Comparison of ENCODE assay signal across 12 cellular contexts in the genomic region with DNA sequence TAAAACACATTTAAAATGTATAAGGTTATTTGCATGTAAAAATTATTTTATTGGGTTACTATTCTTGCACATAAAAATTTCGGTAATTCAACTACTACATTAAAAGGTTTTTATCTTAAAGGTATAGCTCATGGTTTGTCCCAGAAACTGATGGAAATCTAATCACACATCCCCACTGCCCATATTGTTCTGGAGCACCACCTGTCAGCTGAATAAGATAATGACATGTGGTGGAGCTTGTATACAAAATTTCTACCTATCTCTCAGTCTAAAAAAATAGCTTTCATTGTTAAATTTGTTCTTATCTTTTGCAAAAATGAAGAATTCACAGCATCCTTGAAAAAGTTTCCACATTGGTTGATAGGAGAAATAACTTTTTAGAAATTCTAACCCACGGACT. TPM values are rescaled to one million over a fixed set of nuclear protein-coding genes. Genes with fewer than 3 reads are reported as not detected.
A peak's percentile ranks its signal among the peaks of the same experiment; 100 is the strongest.
DNase-seq lines count a peak whose midpoint lies in the region; ATAC-seq, FAIRE-seq and TF ChIP-seq lines count a peak whose summit lies in the region.
"Had no signal": no experiment of that assay in that cellular context is flagged by ENCODE, and none has a peak within 500 bp of the region (broad histone marks: within the 10 kb centered on the region; RNA-seq: fewer than 3 reads in every experiment).

No MANE protein-coding gene starts in this region.

- no peaks in the 10 kb centered on the region for H3K27me3 ChIP-seq in Loucy (ENCODE audit: insufficient read depth, low read length, poor library complexity, severe bottlenecking)
- no peaks in the 10 kb centered on the region for H3K27me3 ChIP-seq in GM12878 (replicated peaks in 1 of 2; ENCODE audit: control insufficient read depth in 2 of 2, insufficient read depth in 2 of 2, low read length in 1 of 2)
- H3K27me3 ChIP-seq in neural progenitor cell = no peaks in the 10 kb centered on the region
- H3K27me3 ChIP-seq: cardiac muscle cell, tibial nerve had no signal

- no peak overlapping the region for H3K4me3 ChIP-seq in Loucy (ENCODE audit: low read length, poor library complexity, severe bottlenecking)
- no peak overlapping the region for H3K4me3 ChIP-seq in GM12878
- no peak overlapping the region for H3K4me3 ChIP-seq in neural progenitor cell
- H3K4me3 ChIP-seq: cardiac muscle cell, tibial nerve had no signal

- SMC1A ChIA-PET in GM12878 (lab: Charles Lee; ENCODE audit: uncharacterized antibody, unreplicated experiment) = interaction anchor here (0.8 to 1.6 kb wide), 3 partner anchors 14 to 47 kb away, joined by 3 to 4 read pairs (median 3); no protein-coding TSS in a partner anchor

- H3F3A ChIP-seq in Loucy (ENCODE audit: low read depth) (no peaks in the 10 kb centered on the region), neural progenitor cell (ENCODE audit: low read depth) (no peaks in the 10 kb centered on the region)

- in situ Hi-C loops in GM12878 (cut with MboI) = no loop called here

- no peak overlapping the region for H3K4me2 ChIP-seq in Loucy (ENCODE audit: low read depth, low read length, poor library complexity, severe bottlenecking)
- H3K4me2 ChIP-seq in GM12878 (ENCODE audit: control insufficient read depth, insufficient read depth) = no peak overlapping the region
- no peak overlapping the region for H3K4me2 ChIP-seq in neural progenitor cell

- no peak for TF ChIP-seq EP300 in GM12878 (IDR thresholded peaks at IDR 0.05; ENCODE audit: borderline replicate concordance in 1 of 2, control insufficient read depth in 1 of 2, low read depth in 2 of 2, low read length in 2 of 2)

- no peak overlapping the region for H3K4me3 Mint-ChIP-seq in neural progenitor cell
- no peak overlapping the region for H3K4me3 Mint-ChIP-seq in activated T-cell treated with anti-CD3 and anti-CD28 coated beads, Interleukin-2, amount 50 U/mL, for 72 hours
- H3K4me3 Mint-ChIP-seq in activated naive CD4-positive, alpha-beta T cell treated with anti-CD3 and anti-CD28 coated beads, Interleukin-2, amount 10 ng/mL, durations not matched to agents 7 days and 5 days = no peak overlapping the region
- H3K4me3 Mint-ChIP-seq: immature natural killer cell had no signal

- no peaks in the 10 kb centered on the region for H3K9me3 Mint-ChIP-seq in neural progenitor cell
- H3K9me3 Mint-ChIP-seq in activated T-cell treated with anti-CD3 and anti-CD28 coated beads, Interleukin-2, amount 50 U/mL, for 72 hours = no peaks in the 10 kb centered on the region
- H3K9me3 Mint-ChIP-seq in activated naive CD4-positive, alpha-beta T cell treated with anti-CD3 and anti-CD28 coated beads, Interleukin-2, amount 10 ng/mL, durations not matched to agents 7 days and 5 days = no peaks in the 10 kb centered on the region

- RAD21 ChIA-PET in GM12878 (lab: Charles Lee; ENCODE audit: unreplicated experiment) = interaction anchor here (1.1 to 1.4 kb wide), 2 partner anchors 47 to 777 kb away, joined by 3 read pairs; no protein-coding TSS in a partner anchor

- no peaks in the 10 kb centered on the region for H3K9me3 ChIP-seq in Loucy (ENCODE audit: insufficient read depth, low read depth, low read length)
- no peaks in the 10 kb centered on the region for H3K9me3 ChIP-seq in GM12878 (replicated peaks; ENCODE audit: control insufficient read depth, insufficient read depth, low read length)
- H3K9me3 ChIP-seq in neural progenitor cell (ENCODE audit: low read depth) = no peaks in the 10 kb centered on the region
- H3K9me3 ChIP-seq: tibial nerve had no signal

- TF ChIP-seq CTCF in Loucy (conservative IDR thresholded peaks at IDR 0.05; ENCODE audit: low read length) = peak; percentile 76
- TF ChIP-seq CTCF in GM12878 (IDR thresholded peaks at IDR 0.05 in 2 of 3, conservative IDR thresholded peaks at IDR 0.05 in 1 of 3; ENCODE audit: control insufficient read depth in 2 of 3, extremely low read depth in 1 of 3, insufficient read depth in 1 of 3, low read depth in 3 of 3, low read length in 3 of 3) = peak; percentile 18 to 54 (median 21); a peak in 2 of 6 replicates
- peak; percentile 64 for TF ChIP-seq CTCF in neural progenitor cell (IDR thresholded peaks at IDR 0.05)
- TF ChIP-seq CTCF in omental fat pad (IDR thresholded peaks at IDR 0.05) = no peak

- no peaks in the 10 kb centered on the region for H3K9me2 ChIP-seq in Loucy (replicated peaks; ENCODE audit: low read depth, low read length)

- TF ChIP-seq POLR2A in GM12878 (IDR thresholded peaks at IDR 0.05; ENCODE audit: low read depth, low read length) = no peak

- no TSS peak for BruUV-seq in GM12878 (replicated peaks; lab: Mats Ljungman, UMichigan)

- H3K4me1 Mint-ChIP-seq in neural progenitor cell = peaks cover 44% of the 10 kb centered on the region
- no peaks in the 10 kb centered on the region for H3K4me1 Mint-ChIP-seq in activated T-cell treated with anti-CD3 and anti-CD28 coated beads, Interleukin-2, amount 50 U/mL, for 72 hours (ENCODE audit: low read depth)
- no peaks in the 10 kb centered on the region for H3K4me1 Mint-ChIP-seq in activated naive CD4-positive, alpha-beta T cell treated with anti-CD3 and anti-CD28 coated beads, Interleukin-2, amount 10 ng/mL, durations not matched to agents 7 days and 5 days
- H3K4me1 Mint-ChIP-seq: immature natural killer cell had no signal

- H3K36me3 Mint-ChIP-seq in neural progenitor cell = peaks cover 7% of the 10 kb centered on the region
- no peaks in the 10 kb centered on the region for H3K36me3 Mint-ChIP-seq in activated T-cell treated with anti-CD3 and anti-CD28 coated beads, Interleukin-2, amount 50 U/mL, for 72 hours (ENCODE audit: insufficient read depth in 2 of 2)
- no peaks in the 10 kb centered on the region for H3K36me3 Mint-ChIP-seq in activated naive CD4-positive, alpha-beta T cell treated with anti-CD3 and anti-CD28 coated beads, Interleukin-2, amount 10 ng/mL, durations not matched to agents 7 days and 5 days
- H3K36me3 Mint-ChIP-seq: immature natural killer cell had no signal

- no peak overlapping the region for H3K27ac Mint-ChIP-seq in neural progenitor cell
- no peak overlapping the region for H3K27ac Mint-ChIP-seq in activated T-cell treated with anti-CD3 and anti-CD28 coated beads, Interleukin-2, amount 50 U/mL, for 72 hours
- no peak overlapping the region for H3K27ac Mint-ChIP-seq in activated naive CD4-positive, alpha-beta T cell treated with anti-CD3 and anti-CD28 coated beads, Interleukin-2, amount 10 ng/mL, durations not matched to agents 7 days and 5 days
- H3K27ac Mint-ChIP-seq: immature natural killer cell had no signal

- POLR2A ChIA-PET in GM12878 (lab: Charles Lee) = no interaction called here

- no peak overlapping the region for H3K9ac ChIP-seq in Loucy (ENCODE audit: low read depth, low read length, poor library complexity, severe bottlenecking)
- no peak overlapping the region for H3K9ac ChIP-seq in GM12878 (ENCODE audit: control insufficient read depth, insufficient read depth, low read length)
- H3K9ac ChIP-seq in neural progenitor cell = no peak overlapping the region

- DNase-seq in DMS53 (lab: John Stamatoyannopoulos, UW) = peak; percentile 42
- DNase-seq in DMS53 treated with DMSO at 0.1 percent for 48 hours (lab: John Stamatoyannopoulos, UW; ENCODE audit: unreplicated experiment) = no peak
- DNase-seq in GM12878 (ENCODE audit: low read depth, low spot score) = no peak
- DNase-seq in neural progenitor cell (ENCODE audit: low spot score) = peak; percentile 33
- no peak for DNase-seq in omental fat pad (ENCODE audit: low spot score)
- no peak for DNase-seq in activated T-cell treated with anti-CD3 and anti-CD28 coated beads, Interleukin-2, amount 50 U/mL, for 72 hours
- DNase-seq in activated naive CD4-positive, alpha-beta T cell treated with anti-CD3 and anti-CD28 coated beads, Interleukin-2, amount 10 ng/mL, durations not matched to agents 7 days and 5 days = no peak
- DNase-seq: 8988T, immature natural killer cell had no signal

- 0% methylated on average over 2 of the region's 2 CpGs for WGBS in GM12878 (ENCODE audit: insufficient coverage, insufficient replicate concordance, low lambda C conversion rate, missing lambda C conversion rate)

- H4K20me1 ChIP-seq in Loucy (ENCODE audit: insufficient read depth, low read length, poor library complexity, severe bottlenecking) (no peaks in the 10 kb centered on the region), GM12878 (ENCODE audit: control insufficient read depth, insufficient read depth) (no peaks in the 10 kb centered on the region), neural progenitor cell (ENCODE audit: low read depth) (no peaks in the 10 kb centered on the region)

- H2AFZ ChIP-seq in Loucy (ENCODE audit: low read length) = no peak overlapping the region
- no peak overlapping the region for H2AFZ ChIP-seq in GM12878 (ENCODE audit: control insufficient read depth, low read depth, low read length)
- H2AFZ ChIP-seq in neural progenitor cell (replicated peaks) = no peak overlapping the region

- H3K36me3 ChIP-seq in Loucy (ENCODE audit: insufficient read depth, low read length) (no peaks in the 10 kb centered on the region), GM12878 (ENCODE audit: control insufficient read depth in 2 of 2, insufficient read depth in 2 of 2, low read length in 1 of 2) (no peaks in the 10 kb centered on the region), neural progenitor cell (no peaks in the 10 kb centered on the region)
- H3K36me3 ChIP-seq: cardiac muscle cell, tibial nerve had no signal

- peak; percentile 59 for TF ChIP-seq RAD21 in GM12878 (IDR thresholded peaks at IDR 0.05; ENCODE audit: insufficient read depth, low read depth, low read length)

- intact Hi-C loops in GM12878 (cut with micrococcal nuclease; ENCODE audit: unreplicated experiment) = loop anchor here (2.0 to 10.0 kb wide), 2 partner anchors 116 to 372 kb away; no protein-coding TSS in a partner anchor

- no peak for ATAC-seq in GM12878
- no peak for ATAC-seq in omental fat pad (ENCODE audit: low FRiP score)
- ATAC-seq in activated T-cell treated with anti-CD3 and anti-CD28 coated beads, Interleukin-2, amount 50 U/mL, for 72 hours (replicated peaks in 1 of 2) = no peak

- no peaks in the 10 kb centered on the region for H3K27me3 Mint-ChIP-seq in neural progenitor cell (ENCODE audit: insufficient read depth, low read depth)
- H3K27me3 Mint-ChIP-seq in activated T-cell treated with anti-CD3 and anti-CD28 coated beads, Interleukin-2, amount 50 U/mL, for 72 hours (ENCODE audit: low read depth) = no peaks in the 10 kb centered on the region
- no peaks in the 10 kb centered on the region for H3K27me3 Mint-ChIP-seq in activated naive CD4-positive, alpha-beta T cell treated with anti-CD3 and anti-CD28 coated beads, Interleukin-2, amount 10 ng/mL, durations not matched to agents 7 days and 5 days

- CTCF ChIA-PET in GM12878 (lab: Yijun Ruan, JAX) = interaction anchor here (0.9 to 1.8 kb wide), 5 partner anchors 271 to 775 kb away, joined by 3 to 11 read pairs (median 4); no protein-coding TSS in a partner anchor
- CTCF ChIA-PET in activated naive CD4-positive, alpha-beta T cell treated with anti-CD3 and anti-CD28 coated beads, Interleukin-2, amount 10 ng/mL, durations not matched to agents 7 days and 5 days (lab: Charles Lee) = no interaction called here

- no peak for FAIRE-seq in GM12878 (lab: Jason Lieb, UNC)

- H3K27ac ChIP-seq in GM12878 (ENCODE audit: control insufficient read depth, insufficient read depth) (no peak overlapping the region), neural progenitor cell (no peak overlapping the region)
- H3K27ac ChIP-seq: cardiac muscle cell, tibial nerve had no signal

- H3K4me1 ChIP-seq in Loucy (ENCODE audit: insufficient read depth, low read length, poor library complexity, severe bottlenecking) = no peaks in the 10 kb centered on the region
- H3K4me1 ChIP-seq in GM12878 (ENCODE audit: control insufficient read depth, insufficient read depth, low read length) = no peaks in the 10 kb centered on the region
- H3K4me1 ChIP-seq in neural progenitor cell = no peaks in the 10 kb centered on the region
- H3K4me1 ChIP-seq: tibial nerve had no signal

- H3K79me2 ChIP-seq in Loucy (ENCODE audit: insufficient read depth, low read length) (no peaks in the 10 kb centered on the region), GM12878 (ENCODE audit: control insufficient read depth, insufficient read depth, low read length) (no peaks in the 10 kb centered on the region), neural progenitor cell (ENCODE audit: low read depth) (no peaks in the 10 kb centered on the region)

RNA-seq across cellular contexts. Expression of a gene that starts 18.3 kb away (rescaled TPM):
- 0.10 TPM in 1 of 2 replicates, not detected in the other for total RNA-seq in GM12878 (2013; cell fraction: nucleolus; rRNA removed)
- total RNA-seq in GM12878 (2014; rRNA removed) (under 0.01 TPM in 1 of 2 replicates, not detected in the other), GM12878 (2014; rRNA removed; fragmentation: Illumina TruSeq; extraction: Trizol) (under 0.01 TPM in 2 replicates), GM12878 (2021) (0.03 TPM in 1 of 2 replicates, not detected in the other), neural progenitor cell (ENCODE audit: low replicate concordance) (0.59 and 1.5 TPM in 2 replicates), omental fat pad (1 to 10 TPM in 2 of 4 donors, under 1 TPM in 2; 0.16 to 7.7 (median 2.1) TPM)
- polyA plus RNA-seq in GM12878 (2011; ENCODE audit: low read depth) = not detected
- polyA plus RNA-seq in GM12878 (2011; rRNA removed) (0.01 and 0.12 TPM in 2 replicates), GM12878 (2014; fragmentation: Illumina TruSeq; extraction: Trizol) (0.01 and 0.25 TPM in 2 replicates), GM12878 (2014; fragmentation: Nextera tagmentation; extraction: Ambion mirVana) (not detected), GM12878 (2014; rRNA removed) (0.03 TPM in 1 of 2 replicates, not detected in the other), GM12878 (2016; fragmentation: Nextera tagmentation; extraction: Ambion mirVana) (under 1 TPM in 1 of 2 experiments, not detected in 1; 0.23 TPM)
- polyA plus RNA-seq in GM12878 (2011; cell fraction: cytosol; rRNA removed) = under 0.01 and 0.02 TPM in 2 replicates
- 0.01 TPM in 2 replicates for polyA plus RNA-seq in GM12878 (2011; cell fraction: nucleus; rRNA removed)
- 0.03 TPM in 1 of 2 replicates, not detected in the other for polyA plus RNA-seq in GM12878 (2012)
- polyA minus RNA-seq in GM12878 (2011; rRNA and poly(A)+ RNA removed) = not detected in 2 replicates
- polyA minus RNA-seq in GM12878 (2011; cell fraction: cytosol; rRNA and poly(A)+ RNA removed) = not detected in 2 replicates
- polyA minus RNA-seq in GM12878 (2011; cell fraction: nucleus; rRNA and poly(A)+ RNA removed) = under 0.01 and 0.10 TPM in 2 replicates
- total RNA-seq in activated T-cell treated with anti-CD3 and anti-CD28 coated beads, Interleukin-2, amount 50 U/mL, for 72 hours = not detected
- polyA plus RNA-seq: immature natural killer cell had no signal

Comparison
In these comparisons a context has a peak if more than half of its experiments do, and no peak if none do; other contexts are left out.
1. DNase-seq: peak in DMS53 (single experiment) and neural progenitor cell (single experiment); none in DMS53 treated with DMSO at 0.1 percent for 48 hours (single experiment), GM12878 (single experiment), omental fat pad (single experiment), activated T-cell treated with anti-CD3 and anti-CD28 coated beads, Interleukin-2, amount 50 U/mL, for 72 hours (0 of 2) and activated naive CD4-positive, alpha-beta T cell treated with anti-CD3 and anti-CD28 coated beads, Interleukin-2, amount 10 ng/mL, durations not matched to agents 7 days and 5 days (single experiment).
2. CTCF ChIP-seq: peak in Loucy (single experiment), GM12878 (3 of 3) and neural progenitor cell (single experiment); none in omental fat pad (0 of 3).